8 cellular contexts compared by ENCODE assay signal in genomic region chr1:155856975-155857930, GRCh38. TPM values are rescaled to one million over a fixed set of nuclear protein-coding genes. Genes with fewer than 3 reads are reported as not detected.
A peak's percentile ranks its signal among the peaks of the same experiment; 100 is the strongest.
DNase-seq lines count a peak whose midpoint lies in the region; ATAC-seq and TF ChIP-seq lines count a peak whose summit lies in the region.

Gene GON4L, minus strand, starts transcription at chr1:155857214. Its CDS starts 3,434 bp downstream, at chr1:155853780.

- no peak for TF ChIP-seq EP300 in ovary (IDR thresholded peaks at IDR 0.05)

- WGBS in ovary, 3 donors = 10 to 16% (median 15%) methylated on average over 45 to 46 of the region's 46 CpGs
- WGBS in thymus = 20% methylated on average over 46 of the region's 46 CpGs

- H3K36me3 Mint-ChIP-seq in activated naive CD8-positive, alpha-beta T cell treated with anti-CD3 and anti-CD28 coated beads, Interleukin-2, amount 50 U/mL, for 24 hours (ENCODE audit: low read depth) = peaks cover 23% of the 10 kb centered on the region

- peak; percentile 91 for DNase-seq in GM06990 (ENCODE audit: extremely low read depth, insufficient read length)
- DNase-seq in NCI-H1436 treated with DMSO at 0.1 percent for 48 hours (lab: John Stamatoyannopoulos, UW) = peak; percentile 53
- peak; percentile 83 for DNase-seq in T follicular helper cell (ENCODE audit: low read depth)
- peak; percentile 87 for DNase-seq in activated naive CD8-positive, alpha-beta T cell treated with anti-CD3 and anti-CD28 coated beads, Interleukin-2, amount 50 U/mL, for 24 hours
- DNase-seq in Right ventricle myocardium inferior (ENCODE audit: missing footprints) = peak; percentile 95
- DNase-seq in ovary = peak; percentile 85 to 91 (median 88)

- no peaks in the 10 kb centered on the region for H3K27me3 Mint-ChIP-seq in activated naive CD8-positive, alpha-beta T cell treated with anti-CD3 and anti-CD28 coated beads, Interleukin-2, amount 50 U/mL, for 24 hours

- H3K9me3 Mint-ChIP-seq in activated naive CD8-positive, alpha-beta T cell treated with anti-CD3 and anti-CD28 coated beads, Interleukin-2, amount 50 U/mL, for 24 hours = no peaks in the 10 kb centered on the region

- H3K27ac ChIP-seq in ovary (peak within 1 kb of the TSS; percentile 11 to 70), thymus (ENCODE audit: low read depth) (peak within 1 kb of the TSS; percentile 82)

- peak within 1 kb of the TSS; percentile 99 for H3K4me3 Mint-ChIP-seq in activated naive CD8-positive, alpha-beta T cell treated with anti-CD3 and anti-CD28 coated beads, Interleukin-2, amount 50 U/mL, for 24 hours

- H3K4me1 ChIP-seq in ovary (ENCODE audit: insufficient read depth) = peaks cover 8% of the 10 kb centered on the region
- peaks cover 13% of the 10 kb centered on the region for H3K4me1 ChIP-seq in thymus (ENCODE audit: control insufficient read depth, insufficient read depth, low read length)

- TF ChIP-seq POLR2A in ovary (IDR thresholded peaks at IDR 0.05) = peak; percentile 52

- peak within 1 kb of the TSS; percentile 99 for H3K4me3 ChIP-seq in GM06990 (replicated peaks; ENCODE audit: low read depth, low read length)
- H3K4me3 ChIP-seq in ovary = peak within 1 kb of the TSS; percentile 82
- peak within 1 kb of the TSS; percentile 90 for H3K4me3 ChIP-seq in thymus (ENCODE audit: low read length)

- no peak for TF ChIP-seq CTCF in GM06990 (IDR thresholded peaks at IDR 0.05; ENCODE audit: insufficient read depth, low read length, poor library complexity, severe bottlenecking)
- TF ChIP-seq CTCF in ovary (IDR thresholded peaks at IDR 0.05) = no peak

- peak within 1 kb of the TSS; percentile 99 for H3K27ac Mint-ChIP-seq in activated naive CD8-positive, alpha-beta T cell treated with anti-CD3 and anti-CD28 coated beads, Interleukin-2, amount 50 U/mL, for 24 hours

- peak; percentile 50 for ATAC-seq in HG02678 (IDR thresholded peaks at IDR 0.05; ENCODE audit: unreplicated experiment)
- ATAC-seq in activated naive CD8-positive, alpha-beta T cell treated with anti-CD3 and anti-CD28 coated beads, Interleukin-2, amount 50 U/mL, for 24 hours = peak; percentile 77
- peak; percentile 81 for ATAC-seq in Right ventricle myocardium inferior

- peaks cover 68% of the 10 kb centered on the region for H3K4me1 Mint-ChIP-seq in activated naive CD8-positive, alpha-beta T cell treated with anti-CD3 and anti-CD28 coated beads, Interleukin-2, amount 50 U/mL, for 24 hours

- no peaks in the 10 kb centered on the region for H3K9me3 ChIP-seq in ovary
- H3K9me3 ChIP-seq in thymus (ENCODE audit: control insufficient read depth) = no peaks in the 10 kb centered on the region

- intact Hi-C loops in Right ventricle myocardium inferior (cut with DNase I) (loop anchor here (5.0 kb wide), 1 partner anchor 55 kb away; the partner anchor contains the start of gene RIT1), ovary (cut with DNase I) (no loop called here)

- no peaks in the 10 kb centered on the region for H3K27me3 ChIP-seq in GM06990 (replicated peaks; ENCODE audit: control insufficient read depth, insufficient read depth, low read length)
- no peaks in the 10 kb centered on the region for H3K27me3 ChIP-seq in ovary
- H3K27me3 ChIP-seq in thymus (ENCODE audit: control insufficient read depth, insufficient read depth) = peaks cover 5% of the 10 kb centered on the region

- H3K36me3 ChIP-seq in GM06990 (ENCODE audit: control insufficient read depth, insufficient read depth, low read length) (peaks cover 13% of the 10 kb centered on the region), ovary (no peaks in the 10 kb centered on the region), thymus (ENCODE audit: control insufficient read depth, insufficient read depth) (peaks cover 22% of the 10 kb centered on the region)

RNA-seq across cellular contexts. Expression of gene GON4L, which starts in this region (rescaled TPM):
- total RNA-seq in Right ventricle myocardium inferior = 19.3 TPM
- total RNA-seq in ovary = 10 to 100 TPM; 20.6 to 57.5 (median 42.5) TPM
- 10 to 100 TPM; 16.0 to 29.4 TPM for polyA plus RNA-seq in ovary
- 33.0 TPM for polyA plus RNA-seq in thymus

Comparison
In these comparisons a context has a peak if more than half of its experiments do, and no peak if none do; other contexts are left out.
1. Peak in every context shown above with its lines: DNase-seq, ATAC-seq, H3K4me3 ChIP-seq and H3K27ac ChIP-seq.